8 cellular contexts compared by ENCODE assay signal in genomic region chr10:27153325-27153724, GRCh38. TPM values are rescaled to one million over a fixed set of nuclear protein-coding genes. Genes with fewer than 3 reads are reported as not detected.
DNase-seq lines count a peak whose midpoint lies in the region; ATAC-seq, FAIRE-seq and TF ChIP-seq lines count a peak whose summit lies in the region.

No MANE protein-coding gene starts in this region.

- H3K4me1 Mint-ChIP-seq in activated naive CD8-positive, alpha-beta T cell treated with anti-CD3 and anti-CD28 coated beads for 36 hours = peaks cover 44% of the 10 kb centered on the region

- H3K4me3 ChIP-seq in SK-N-SH (ENCODE audit: low read depth in 2 of 2, low read length in 1 of 2) (peak overlapping the region; percentile 81 to 82), keratinocyte (ENCODE audit: control insufficient read depth in 2 of 3, extremely low read depth in 1 of 3, insufficient read depth in 2 of 3, low read depth in 1 of 3, low read length in 3 of 3) (peak overlapping the region; percentile 94 to 99 (median 99)), stomach smooth muscle (ENCODE audit: low read length in 2 of 2) (peak overlapping the region; percentile 93 to 100)

- TF ChIP-seq RAD21 in SK-N-SH (IDR thresholded peaks at IDR 0.05; ENCODE audit: low read length) = no peak

- H3K9me3 ChIP-seq in SK-N-SH (no peaks in the 10 kb centered on the region), keratinocyte (ENCODE audit: control insufficient read depth, low read depth, low read length) (no peaks in the 10 kb centered on the region), stomach smooth muscle (ENCODE audit: control insufficient read depth in 2 of 2, low read length in 2 of 2) (no peaks in the 10 kb centered on the region)

- H3F3A ChIP-seq in SK-N-SH (replicated peaks; ENCODE audit: insufficient read depth) = peaks cover 20% of the 10 kb centered on the region

- H3K27ac ChIP-seq in SK-N-SH (ENCODE audit: low read depth in 2 of 2, low read length in 1 of 2) (peak overlapping the region; percentile 90 to 98), keratinocyte (ENCODE audit: control insufficient read depth, insufficient read depth, low read length) (peak overlapping the region; percentile 100), stomach smooth muscle (ENCODE audit: low read length) (no peak overlapping the region)

- peak overlapping the region; percentile 98 for H3K4me3 Mint-ChIP-seq in activated naive CD8-positive, alpha-beta T cell treated with anti-CD3 and anti-CD28 coated beads for 36 hours

- H3K9ac ChIP-seq in SK-N-SH (peak overlapping the region; percentile 93), keratinocyte (ENCODE audit: control insufficient read depth, extremely low read depth, insufficient read depth, low read length) (peak overlapping the region; percentile 100), stomach smooth muscle (ENCODE audit: low read length in 2 of 2) (peak overlapping the region; percentile 100)

- H3K36me3 ChIP-seq in SK-N-SH (replicated peaks in 1 of 2; ENCODE audit: control insufficient read depth in 1 of 2, insufficient read depth in 2 of 2, low read length in 1 of 2) (peaks cover 8 to 10% of the 10 kb centered on the region in 2 experiments), keratinocyte (ENCODE audit: control insufficient read depth in 2 of 2, extremely low read depth in 1 of 2, insufficient read depth in 2 of 2, low read length in 2 of 2) (peaks cover 1 to 14% of the 10 kb centered on the region in 2 experiments), stomach smooth muscle (ENCODE audit: control insufficient read depth in 2 of 2, insufficient read depth in 2 of 2, low read length in 2 of 2) (no peaks in the 10 kb centered on the region)

- H2AFZ ChIP-seq in SK-N-SH (ENCODE audit: low read depth) (no peak overlapping the region), keratinocyte (ENCODE audit: control insufficient read depth, low read length) (no peak overlapping the region)

- H3K4me2 ChIP-seq in SK-N-SH (peak overlapping the region; percentile 95), keratinocyte (ENCODE audit: control insufficient read depth, extremely low read depth, insufficient read depth, low read depth, low read length) (peak overlapping the region; percentile 96)

- H3K27ac Mint-ChIP-seq in activated naive CD8-positive, alpha-beta T cell treated with anti-CD3 and anti-CD28 coated beads for 36 hours = peak overlapping the region; percentile 100

- H3K9me2 ChIP-seq in SK-N-SH = no peaks in the 10 kb centered on the region

- H3K27me3 ChIP-seq in SK-N-SH (ENCODE audit: insufficient read depth) (no peaks in the 10 kb centered on the region), keratinocyte (ENCODE audit: control insufficient read depth, extremely low read depth, insufficient read depth, low read length) (no peaks in the 10 kb centered on the region), stomach smooth muscle (ENCODE audit: control insufficient read depth in 1 of 2, insufficient read depth in 2 of 2, low read length in 2 of 2) (no peaks in the 10 kb centered on the region)

- DNase-seq in SK-N-SH = no peak
- DNase-seq in activated naive CD8-positive, alpha-beta T cell treated with anti-CD3 and anti-CD28 coated beads for 36 hours = no peak
- DNase-seq in keratinocyte (ENCODE audit: low read depth, low spot score) = no peak
- DNase-seq in cerebellar nuclear complex (lab: John Stamatoyannopoulos, UW) = no peak
- DNase-seq in NCI-H146 treated with DMSO at 0.1 percent for 48 hours (lab: John Stamatoyannopoulos, UW; ENCODE audit: unreplicated experiment) = no peak
- DNase-seq in foreskin melanocyte = no peak

- no peak for ATAC-seq in SK-N-SH treated with all-trans-retinoic acid at 6 μM for 48 hours

- POLR2A ChIA-PET in SK-N-SH (lab: Yijun Ruan, JAX) = interaction anchor here (0.7 to 1.6 kb wide), 2 partner anchors 53 to 76 kb away, joined by 3 to 7 read pairs; partner anchors contain the start of gene ANKRD26

- FAIRE-seq in keratinocyte (lab: Jason Lieb, UNC) = no peak

- H3K36me3 Mint-ChIP-seq in activated naive CD8-positive, alpha-beta T cell treated with anti-CD3 and anti-CD28 coated beads for 36 hours = peaks cover 63% of the 10 kb centered on the region

- CTCF ChIA-PET in SK-N-SH (lab: Yijun Ruan, JAX) = interaction anchor here (1.3 to 1.6 kb wide), 3 partner anchors 9 to 89 kb away, joined by 4 to 7 read pairs (median 5); no protein-coding TSS in a partner anchor

- H3K4me1 ChIP-seq in SK-N-SH (ENCODE audit: control insufficient read depth in 1 of 2, insufficient read depth in 2 of 2, low read depth in 1 of 2, low read length in 1 of 2) (peaks cover 2 to 15% of the 10 kb centered on the region in 2 experiments; a peak in 3 of 4 replicates), keratinocyte (ENCODE audit: control insufficient read depth, extremely low read depth, insufficient read depth, low read length) (peaks cover 15% of the 10 kb centered on the region), stomach smooth muscle (ENCODE audit: control insufficient read depth, insufficient read depth, low read length) (peaks cover 6% of the 10 kb centered on the region)

- H3K9me1 ChIP-seq in keratinocyte (ENCODE audit: control insufficient read depth, extremely low read depth, insufficient read depth, low read length) = no peaks in the 10 kb centered on the region

- peaks cover 44% of the 10 kb centered on the region for H4K20me1 ChIP-seq in SK-N-SH (ENCODE audit: insufficient read depth)
- peaks cover 4% of the 10 kb centered on the region for H4K20me1 ChIP-seq in keratinocyte (ENCODE audit: control insufficient read depth, extremely low read depth, insufficient read depth, low read length)

- no peak for TF ChIP-seq EP300 in SK-N-SH (IDR thresholded peaks at IDR 0.05; ENCODE audit: borderline replicate concordance in 1 of 2, low read depth in 1 of 2, low read length in 1 of 2)

- dilution Hi-C loops in keratinocyte (cut with MboI; ENCODE audit: extremely low pct_ligation_motif_present, low sequenced_read_pairs) = no loop called here

- H3K79me2 ChIP-seq in SK-N-SH (ENCODE audit: insufficient read depth) = peaks cover 92% of the 10 kb centered on the region
- peaks cover 80% of the 10 kb centered on the region for H3K79me2 ChIP-seq in keratinocyte (ENCODE audit: control insufficient read depth, insufficient read depth, low read length)

- peaks cover 4% of the 10 kb centered on the region for H3K27me3 Mint-ChIP-seq in activated naive CD8-positive, alpha-beta T cell treated with anti-CD3 and anti-CD28 coated beads for 36 hours

- H3K9me3 Mint-ChIP-seq in activated naive CD8-positive, alpha-beta T cell treated with anti-CD3 and anti-CD28 coated beads for 36 hours = peaks cover 2% of the 10 kb centered on the region

- no peak for TF ChIP-seq CTCF in SK-N-SH (IDR thresholded peaks at IDR 0.05)
- TF ChIP-seq CTCF in keratinocyte (optimal IDR thresholded peaks at IDR 0.05 in 1 of 3, IDR thresholded peaks at IDR 0.05 in 1 of 3, conservative IDR thresholded peaks at IDR 0.05 in 1 of 3; ENCODE audit: extremely low read depth in 1 of 3, insufficient read depth in 2 of 3, low read length in 3 of 3) = no peak

- WGBS in SK-N-SH (ENCODE audit: low lambda C conversion rate) = 1% methylated on average over 6 of the region's 6 CpGs

TF ChIP-seq in SK-N-SH, 30 proteins besides CTCF, POLR2A, EP300 and RAD21 (continues in another document):
- no peak for TF ChIP-seq FOXM1 (IDR thresholded peaks at IDR 0.05; ENCODE audit: low read depth)

TF ChIP-seq in SK-N-SH treated with all-trans-retinoic acid at 6 μM for 48 hours, 23 proteins besides CTCF, POLR2A, EP300 and RAD21 (continues in another document):
- TF ChIP-seq ZNF565 (CRISPR knock-in tag; conservative IDR thresholded peaks at IDR 0.05; ENCODE audit: low read depth) (no peak), ZFP30 (CRISPR knock-in tag; IDR thresholded peaks at IDR 0.05) (no peak), OSR1 (CRISPR knock-in tag; IDR thresholded peaks at IDR 0.05) (no peak)

RNA-seq across cellular contexts. Expression of gene YME1L1, which starts 0.9 kb away (rescaled TPM):
- polyA plus RNA-seq in SK-N-SH (2012; rRNA removed) (36.4 and 49.6 TPM in 2 replicates), keratinocyte (61.2 to 117 TPM (median 71.0 TPM) in 3 replicates)
- polyA plus RNA-seq in SK-N-SH (2012; cell fraction: cytosol; rRNA removed) = 60.8 and 69.2 TPM in 2 replicates
- polyA plus RNA-seq in SK-N-SH (2012; cell fraction: nucleus; rRNA removed) = 15.6 and 28.0 TPM in 2 replicates
- 100 to 1,000 TPM; 125 to 132 TPM for total RNA-seq in activated naive CD8-positive, alpha-beta T cell treated with anti-CD3 and anti-CD28 coated beads for 36 hours
- 50.6 TPM for polyA plus RNA-seq in keratinocyte (2011; ENCODE audit: low read depth)
- 52.6 and 118 TPM in 2 replicates for polyA plus RNA-seq in keratinocyte (2011; cell fraction: cytosol; rRNA removed)
- 51.9 and 67.7 TPM in 2 replicates for polyA plus RNA-seq in keratinocyte (2011; cell fraction: nucleus; rRNA removed)
- 61.3 and 73.8 TPM in 2 replicates for polyA plus RNA-seq in keratinocyte (2012; ENCODE audit: low replicate concordance)
- 8.8 to 80.5 TPM (median 49.4 TPM) in 3 replicates for polyA minus RNA-seq in keratinocyte
- 69.8 TPM for polyA minus RNA-seq in keratinocyte (2011; cell fraction: cytosol; rRNA and poly(A)+ RNA removed)
- 41.0 and 87.0 TPM in 2 replicates for polyA minus RNA-seq in keratinocyte (2011; cell fraction: nucleus; rRNA and poly(A)+ RNA removed)

RNA-seq across cellular contexts. Expression of gene MASTL, which starts 1.8 kb away (rescaled TPM):
- polyA plus RNA-seq in SK-N-SH (2012; rRNA removed) (5.8 and 6.2 TPM in 2 replicates), keratinocyte (7.3 to 13.6 TPM (median 9.9 TPM) in 3 replicates)
- 7.5 and 8.1 TPM in 2 replicates for polyA plus RNA-seq in SK-N-SH (2012; cell fraction: cytosol; rRNA removed)
- polyA plus RNA-seq in SK-N-SH (2012; cell fraction: nucleus; rRNA removed) = 6.1 and 9.4 TPM in 2 replicates
- total RNA-seq in activated naive CD8-positive, alpha-beta T cell treated with anti-CD3 and anti-CD28 coated beads for 36 hours = 10 to 100 TPM; 33.6 to 34.2 TPM
- 8.7 TPM for polyA plus RNA-seq in keratinocyte (2011; ENCODE audit: low read depth)
- polyA plus RNA-seq in keratinocyte (2011; cell fraction: cytosol; rRNA removed) = 4.8 and 8.6 TPM in 2 replicates
- polyA plus RNA-seq in keratinocyte (2011; cell fraction: nucleus; rRNA removed) = 13.0 and 14.5 TPM in 2 replicates
- polyA plus RNA-seq in keratinocyte (2012; ENCODE audit: low replicate concordance) = 8.3 and 11.4 TPM in 2 replicates
- polyA minus RNA-seq in keratinocyte = 1.9 to 9.2 TPM (median 4.5 TPM) in 3 replicates
- 4.2 TPM for polyA minus RNA-seq in keratinocyte (2011; cell fraction: cytosol; rRNA and poly(A)+ RNA removed)
- polyA minus RNA-seq in keratinocyte (2011; cell fraction: nucleus; rRNA and poly(A)+ RNA removed) = 5.0 and 10.8 TPM in 2 replicates

RNA-seq across cellular contexts. Expression of gene ANKRD26, which starts 53.0 kb away (rescaled TPM):
- polyA plus RNA-seq in SK-N-SH (2012; rRNA removed) (1.0 and 1.3 TPM in 2 replicates), keratinocyte (1.6 to 3.3 TPM (median 1.7 TPM) in 3 replicates)
- polyA plus RNA-seq in SK-N-SH (2012; cell fraction: cytosol; rRNA removed) = 1.7 and 2.2 TPM in 2 replicates
- polyA plus RNA-seq in SK-N-SH (2012; cell fraction: nucleus; rRNA removed) = 1.4 and 2.7 TPM in 2 replicates
- 10 to 100 TPM; 10.3 to 12.0 TPM for total RNA-seq in activated naive CD8-positive, alpha-beta T cell treated with anti-CD3 and anti-CD28 coated beads for 36 hours
- 19.7 TPM for polyA plus RNA-seq in keratinocyte (2011; ENCODE audit: low read depth)
- 1.2 and 1.9 TPM in 2 replicates for polyA plus RNA-seq in keratinocyte (2011; cell fraction: cytosol; rRNA removed)
- polyA plus RNA-seq in keratinocyte (2011; cell fraction: nucleus; rRNA removed) = 3.7 and 4.3 TPM in 2 replicates
- polyA plus RNA-seq in keratinocyte (2012; ENCODE audit: low replicate concordance) = 3.2 and 3.9 TPM in 2 replicates
- polyA minus RNA-seq in keratinocyte = 0.59 to 5.4 TPM (median 1.9 TPM) in 3 replicates
- polyA minus RNA-seq in keratinocyte (2011; cell fraction: cytosol; rRNA and poly(A)+ RNA removed) = 1.2 TPM
- polyA minus RNA-seq in keratinocyte (2011; cell fraction: nucleus; rRNA and poly(A)+ RNA removed) = 2.8 and 8.2 TPM in 2 replicates
